In genomic region chr2:208097313-208097712, GRCh38 we compare ENCODE assay signal across 37 cellular contexts. TPM values are rescaled to one million over a fixed set of nuclear protein-coding genes. Genes with fewer than 3 reads are reported as not detected.
"Had no signal": no experiment of that assay in that cellular context is flagged by ENCODE, and none has a peak within 500 bp of the region (broad histone marks: within the 10 kb centered on the region; RNA-seq: fewer than 3 reads in every experiment).

No MANE protein-coding gene starts in this region.

- H3K27ac Mint-ChIP-seq: dendritic cell treated with granulocyte-macrophage colony-stimulating factor and Interleukin-4, amounts not matched to agents 40 ng/mL and 50 ng/mL, for 4 days; naive thymus-derived CD8-positive, alpha-beta T cell; progenitor cell of endocrine pancreas; stimulated activated effector memory CD8-positive, alpha-beta T cell treated with anti-CD3 and anti-CD28 coated beads, Interleukin-12 subunit alpha, Interleukin-12 subunit beta, amount 100 ng/mL, for 72 hours; type B pancreatic cell had no signal

- H2AFZ ChIP-seq: parathyroid adenoma had no signal

- H3K36me3 Mint-ChIP-seq: naive thymus-derived CD8-positive, alpha-beta T cell; stimulated activated effector memory CD8-positive, alpha-beta T cell treated with anti-CD3 and anti-CD28 coated beads, Interleukin-12 subunit alpha, Interleukin-12 subunit beta, amount 100 ng/mL, for 72 hours; type B pancreatic cell had no signal

- H3K9me3 Mint-ChIP-seq: central memory CD8-positive, alpha-beta T cell; dendritic cell treated with granulocyte-macrophage colony-stimulating factor and Interleukin-4, amounts not matched to agents 40 ng/mL and 50 ng/mL, for 4 days; naive thymus-derived CD8-positive, alpha-beta T cell; stimulated activated effector memory CD8-positive, alpha-beta T cell treated with anti-CD3 and anti-CD28 coated beads, Interleukin-12 subunit alpha, Interleukin-12 subunit beta, amount 100 ng/mL, for 72 hours; type B pancreatic cell had no signal

- H3K9ac ChIP-seq: parathyroid adenoma had no signal

- H3K79me2 ChIP-seq: parathyroid adenoma had no signal

- H3K36me3 ChIP-seq: colonic mucosa, esophagus muscularis mucosa, heart right ventricle, neutrophil, sigmoid colon, stomach, tibial artery had no signal

- H3K27me3 Mint-ChIP-seq: central memory CD8-positive, alpha-beta T cell; naive thymus-derived CD8-positive, alpha-beta T cell; progenitor cell of endocrine pancreas; type B pancreatic cell had no signal

- H3K4me3 Mint-ChIP-seq: central memory CD8-positive, alpha-beta T cell; dendritic cell treated with granulocyte-macrophage colony-stimulating factor and Interleukin-4, amounts not matched to agents 40 ng/mL and 50 ng/mL, for 4 days; naive thymus-derived CD8-positive, alpha-beta T cell; stimulated activated effector memory CD8-positive, alpha-beta T cell treated with anti-CD3 and anti-CD28 coated beads, Interleukin-12 subunit alpha, Interleukin-12 subunit beta, amount 100 ng/mL, for 72 hours; type B pancreatic cell had no signal

- H3K27ac ChIP-seq: colonic mucosa, esophagus muscularis mucosa, heart right ventricle, neutrophil, parathyroid adenoma, sigmoid colon, stomach, tibial artery had no signal

- ATAC-seq: left colon; naive thymus-derived CD8-positive, alpha-beta T cell; stimulated activated effector memory CD8-positive, alpha-beta T cell treated with anti-CD3 and anti-CD28 coated beads, Interleukin-12 subunit alpha, Interleukin-12 subunit beta, amount 100 ng/mL, for 72 hours had no signal

- DNase-seq: colonic mucosa; effector CD8-positive, alpha-beta T cell; foreskin melanocyte; glutamatergic neuron; heart right ventricle; hippocampal formation; left colon; mesendoderm; naive thymus-derived CD8-positive, alpha-beta T cell; sigmoid colon; stimulated activated CD4-positive, alpha-beta T cell treated with anti-CD3 and anti-CD28 coated beads, Interleukin-2, amount 100 ng/mL, for 24 hours; stimulated activated CD4-positive, alpha-beta T cell treated with anti-CD3 and anti-CD28 coated beads, Interleukin-4, amount 100 ng/mL, for 24 hours; stimulated activated naive CD4-positive, alpha-beta T cell treated with Interleukin-2 at 50 U/mL for 16 hours; stomach; tibial artery had no signal

- H3K4me3 ChIP-seq: colonic mucosa, esophagus muscularis mucosa, heart right ventricle, sigmoid colon, stomach, tibial artery had no signal

- H3K9me3 ChIP-seq: colonic mucosa, esophagus muscularis mucosa, heart right ventricle, neutrophil, sigmoid colon, stomach, tibial artery had no signal

- H3K27me3 ChIP-seq: colonic mucosa, esophagus muscularis mucosa, sigmoid colon, stomach, tibial artery had no signal

- H3K4me1 Mint-ChIP-seq: stimulated activated effector memory CD8-positive, alpha-beta T cell treated with anti-CD3 and anti-CD28 coated beads, Interleukin-12 subunit alpha, Interleukin-12 subunit beta, amount 100 ng/mL, for 72 hours had no signal

- H3K4me1 ChIP-seq: colonic mucosa, parathyroid adenoma, sigmoid colon, tibial artery had no signal

RNA-seq across cellular contexts. Expression of gene CRYGD, which starts 27.0 kb away (rescaled TPM):
- total RNA-seq: chondrocyte; colonic mucosa; endothelial cell of umbilical vein; epithelial cell of proximal tubule; esophagus muscularis mucosa; fibroblast of lung; heart right ventricle; kidney epithelial cell; left colon; lower leg skin; lung microvascular endothelial cell; myocyte; naive thymus-derived CD8-positive, alpha-beta T cell; osteoblast; progenitor cell of endocrine pancreas; sigmoid colon; skeletal muscle tissue; stomach; subcutaneous adipose tissue had no signal
- polyA plus RNA-seq: endothelial cell of umbilical vein; fibroblast of lung; heart right ventricle; naive thymus-derived CD8-positive, alpha-beta T cell; neural cell; sigmoid colon; stomach; urinary bladder had no signal

RNA-seq across cellular contexts. Expression of gene CRYGC, which starts 32.3 kb away (rescaled TPM):
- total RNA-seq: chondrocyte; colonic mucosa; endothelial cell of umbilical vein; epithelial cell of proximal tubule; esophagus muscularis mucosa; fibroblast of lung; heart right ventricle; kidney epithelial cell; left colon; lower leg skin; lung microvascular endothelial cell; myocyte; naive thymus-derived CD8-positive, alpha-beta T cell; osteoblast; progenitor cell of endocrine pancreas; sigmoid colon; skeletal muscle tissue; stomach; subcutaneous adipose tissue; temporal lobe; urinary bladder had no signal
- polyA plus RNA-seq: endothelial cell of umbilical vein; fibroblast of lung; heart right ventricle; naive thymus-derived CD8-positive, alpha-beta T cell; neural cell; sigmoid colon; stomach; urinary bladder had no signal

RNA-seq across cellular contexts. Expression of gene CRYGB, which starts 48.6 kb away (rescaled TPM):
- total RNA-seq: chondrocyte; colonic mucosa; endothelial cell of umbilical vein; epithelial cell of proximal tubule; esophagus muscularis mucosa; fibroblast of lung; heart right ventricle; kidney epithelial cell; left colon; lower leg skin; lung microvascular endothelial cell; myocyte; naive thymus-derived CD8-positive, alpha-beta T cell; osteoblast; progenitor cell of endocrine pancreas; sigmoid colon; skeletal muscle tissue; stomach; subcutaneous adipose tissue; temporal lobe; urinary bladder had no signal
- polyA plus RNA-seq: endothelial cell of umbilical vein; fibroblast of lung; heart right ventricle; naive thymus-derived CD8-positive, alpha-beta T cell; neural cell; sigmoid colon; stomach; urinary bladder had no signal
